ENCODE assay signal across 8 cellular contexts in the genomic region with DNA sequence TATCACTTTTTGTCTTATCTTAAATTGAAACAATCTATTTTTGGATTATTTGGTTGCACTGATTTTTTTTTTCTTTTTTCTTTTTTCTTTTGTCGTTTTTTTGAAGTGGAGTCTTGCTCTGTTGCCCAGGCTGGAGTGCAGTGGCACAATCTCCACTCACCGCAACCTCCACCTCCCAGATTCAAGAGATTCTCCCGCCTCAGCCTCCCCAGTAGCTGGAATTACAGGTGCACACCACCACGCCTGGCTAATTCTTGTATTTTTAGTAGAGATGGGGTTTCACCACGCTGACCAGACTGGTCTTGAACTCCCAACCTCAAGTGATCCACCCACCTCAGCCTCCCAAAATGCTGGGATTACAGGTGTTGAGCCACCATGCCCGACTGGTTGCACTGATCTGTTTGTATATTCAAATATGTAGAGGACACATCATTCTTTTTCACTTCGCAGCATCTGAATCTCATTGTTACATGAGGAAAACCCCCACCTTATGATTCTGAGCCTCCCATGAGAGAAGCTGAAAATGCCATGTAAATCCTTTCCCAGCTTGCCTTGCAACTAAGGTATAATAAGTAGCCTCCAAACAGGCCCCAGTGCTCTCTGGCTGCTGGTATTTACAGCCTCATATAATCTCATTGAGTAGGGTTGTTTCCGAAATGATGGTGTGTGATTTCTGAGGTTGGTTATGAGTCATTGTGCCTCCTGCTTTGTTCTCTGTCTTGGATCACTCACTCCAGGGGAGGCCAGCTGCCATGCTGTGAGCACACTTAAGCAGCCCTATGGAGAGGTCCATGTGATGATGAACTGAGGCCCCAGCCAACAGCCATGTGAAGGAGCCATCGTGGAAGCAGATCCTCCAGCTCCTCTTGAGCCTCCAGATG. TPM values are rescaled to one million over a fixed set of nuclear protein-coding genes. Genes with fewer than 3 reads are reported as not detected.
DNase-seq lines count a peak whose midpoint lies in the region; ATAC-seq and TF ChIP-seq lines count a peak whose summit lies in the region.

No MANE protein-coding gene starts in this region.

- H3K4me1 Mint-ChIP-seq in stimulated activated naive B cell treated with anti-CD40 and anti-IgM and Interleukin-4, amounts not matched to agents 10 μg/mL and 1 μg/mL and 100 μg/mL, for 72 hours, result peaks cover 21 to 40% of the 10 kb centered on the region in 2 donors

- H3K4me3 ChIP-seq in cardiac fibroblast (replicated peaks in 1 of 2; ENCODE audit: low read depth in 2 of 2, low read length in 2 of 2), result no peak overlapping the region
- H3K4me3 ChIP-seq in right atrium auricular region, result no peak overlapping the region
- H3K4me3 ChIP-seq in coronary artery, result no peak overlapping the region

- H3K4me1 ChIP-seq in right atrium auricular region, result peaks cover 0 to 7% of the 10 kb centered on the region in 2 donors

- peaks cover 4 to 7% of the 10 kb centered on the region in 2 donors for H3K9me3 Mint-ChIP-seq in stimulated activated naive B cell treated with anti-CD40 and anti-IgM and Interleukin-4, amounts not matched to agents 10 μg/mL and 1 μg/mL and 100 μg/mL, for 72 hours

- H3K4me3 Mint-ChIP-seq in stimulated activated naive B cell treated with anti-CD40 and anti-IgM and Interleukin-4, amounts not matched to agents 10 μg/mL and 1 μg/mL and 100 μg/mL, for 72 hours, result peak overlapping the region; percentile 80 to 81

- H3K27me3 Mint-ChIP-seq in stimulated activated naive B cell treated with anti-CD40 and anti-IgM and Interleukin-4, amounts not matched to agents 10 μg/mL and 1 μg/mL and 100 μg/mL, for 72 hours, result no peaks in the 10 kb centered on the region

- ATAC-seq in HG02870 (IDR thresholded peaks at IDR 0.05; ENCODE audit: unreplicated experiment), result peak; percentile 40
- ATAC-seq in stimulated activated naive B cell treated with anti-CD40 and anti-IgM and Interleukin-4, amounts not matched to agents 10 μg/mL and 1 μg/mL and 100 μg/mL, for 72 hours (replicated peaks), result peak; percentile 56 to 61

- no peaks in the 10 kb centered on the region for H3K9me3 ChIP-seq in right atrium auricular region

- H3K27ac Mint-ChIP-seq in stimulated activated naive B cell treated with anti-CD40 and anti-IgM and Interleukin-4, amounts not matched to agents 10 μg/mL and 1 μg/mL and 100 μg/mL, for 72 hours, result peak overlapping the region; percentile 98

- peaks cover 14 to 19% of the 10 kb centered on the region in 2 donors for H3K36me3 Mint-ChIP-seq in stimulated activated naive B cell treated with anti-CD40 and anti-IgM and Interleukin-4, amounts not matched to agents 10 μg/mL and 1 μg/mL and 100 μg/mL, for 72 hours

- H3K27ac ChIP-seq in right atrium auricular region (no peak overlapping the region), coronary artery (no peak overlapping the region)

- H3K36me3 ChIP-seq in right atrium auricular region, result no peaks in the 10 kb centered on the region

- TF ChIP-seq CTCF in cardiac fibroblast (IDR thresholded peaks at IDR 0.05; ENCODE audit: low read depth, low read length), result no peak
- no peak for TF ChIP-seq CTCF in right atrium auricular region (IDR thresholded peaks at IDR 0.05)
- no peak for TF ChIP-seq CTCF in coronary artery (IDR thresholded peaks at IDR 0.05)

- DNase-seq in activated gamma-delta T cell treated with Interleukin-2 at 50 U/mL for 16 hours (peak; percentile 26), activated gamma-delta T cell (lab: John Stamatoyannopoulos, UW) (no peak), NCI-H774 (lab: John Stamatoyannopoulos, UW) (peak; percentile 24), cardiac fibroblast (ENCODE audit: low read depth in 2 of 2) (peak; percentile 72 to 88), right atrium auricular region (ENCODE audit: low spot score) (no peak), coronary artery (ENCODE audit: low spot score) (no peak)
- peak; percentile 80 for DNase-seq in stimulated activated naive B cell treated with anti-CD40 and anti-IgM and Interleukin-4, amounts not matched to agents 10 μg/mL and 1 μg/mL and 100 μg/mL, for 72 hours

- no peaks in the 10 kb centered on the region for H3K27me3 ChIP-seq in right atrium auricular region

RNA-seq across cellular contexts. Expression of gene HSP90B1, which starts 5.2 kb away (rescaled TPM):
- total RNA-seq in right atrium auricular region, result 100 to 1,000 TPM; 245 to 272 TPM

RNA-seq across cellular contexts. Expression of gene TDG, which starts 40.7 kb away (rescaled TPM):
- 10 to 100 TPM; 10.2 to 13.7 TPM for total RNA-seq in right atrium auricular region

Comparison
In these comparisons a context has a peak if more than half of its experiments do, and no peak if none do; other contexts are left out.
1. DNase-seq: peak in activated gamma-delta T cell treated with Interleukin-2 at 50 U/mL for 16 hours (single experiment), NCI-H774 (single experiment), cardiac fibroblast (2 of 2) and stimulated activated naive B cell treated with anti-CD40 and anti-IgM and Interleukin-4, amounts not matched to agents 10 μg/mL and 1 μg/mL and 100 μg/mL, for 72 hours (single experiment); none in activated gamma-delta T cell (single experiment), right atrium auricular region (single experiment) and coronary artery (single experiment).